ENCODE assay signal across 1 cellular context in the genomic region with DNA sequence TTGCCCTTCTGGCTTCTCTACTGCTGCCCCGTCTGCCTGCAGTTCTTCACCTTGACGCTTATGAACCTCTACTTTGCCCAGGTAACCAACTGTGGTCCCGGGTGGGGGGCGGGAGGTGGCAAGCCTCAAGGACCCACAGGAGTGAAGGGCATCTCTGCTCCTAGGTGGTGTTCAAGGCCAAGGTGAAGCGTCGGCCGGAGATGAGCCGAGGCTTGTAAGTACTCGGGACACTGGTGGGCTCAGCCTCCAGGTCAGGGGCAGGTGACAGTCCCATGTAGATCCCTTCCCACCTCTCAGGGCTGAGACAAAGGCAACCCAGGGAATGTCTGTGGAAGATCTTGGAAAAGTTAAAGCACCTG.
TF ChIP-seq lines count a peak whose summit lies in the region.

No MANE protein-coding gene starts in this region.

TF ChIP-seq in WTC11, 78 proteins besides CTCF, POLR2A, EP300 and RAD21 (continued from another document):
- TF ChIP-seq, protein P1, sequence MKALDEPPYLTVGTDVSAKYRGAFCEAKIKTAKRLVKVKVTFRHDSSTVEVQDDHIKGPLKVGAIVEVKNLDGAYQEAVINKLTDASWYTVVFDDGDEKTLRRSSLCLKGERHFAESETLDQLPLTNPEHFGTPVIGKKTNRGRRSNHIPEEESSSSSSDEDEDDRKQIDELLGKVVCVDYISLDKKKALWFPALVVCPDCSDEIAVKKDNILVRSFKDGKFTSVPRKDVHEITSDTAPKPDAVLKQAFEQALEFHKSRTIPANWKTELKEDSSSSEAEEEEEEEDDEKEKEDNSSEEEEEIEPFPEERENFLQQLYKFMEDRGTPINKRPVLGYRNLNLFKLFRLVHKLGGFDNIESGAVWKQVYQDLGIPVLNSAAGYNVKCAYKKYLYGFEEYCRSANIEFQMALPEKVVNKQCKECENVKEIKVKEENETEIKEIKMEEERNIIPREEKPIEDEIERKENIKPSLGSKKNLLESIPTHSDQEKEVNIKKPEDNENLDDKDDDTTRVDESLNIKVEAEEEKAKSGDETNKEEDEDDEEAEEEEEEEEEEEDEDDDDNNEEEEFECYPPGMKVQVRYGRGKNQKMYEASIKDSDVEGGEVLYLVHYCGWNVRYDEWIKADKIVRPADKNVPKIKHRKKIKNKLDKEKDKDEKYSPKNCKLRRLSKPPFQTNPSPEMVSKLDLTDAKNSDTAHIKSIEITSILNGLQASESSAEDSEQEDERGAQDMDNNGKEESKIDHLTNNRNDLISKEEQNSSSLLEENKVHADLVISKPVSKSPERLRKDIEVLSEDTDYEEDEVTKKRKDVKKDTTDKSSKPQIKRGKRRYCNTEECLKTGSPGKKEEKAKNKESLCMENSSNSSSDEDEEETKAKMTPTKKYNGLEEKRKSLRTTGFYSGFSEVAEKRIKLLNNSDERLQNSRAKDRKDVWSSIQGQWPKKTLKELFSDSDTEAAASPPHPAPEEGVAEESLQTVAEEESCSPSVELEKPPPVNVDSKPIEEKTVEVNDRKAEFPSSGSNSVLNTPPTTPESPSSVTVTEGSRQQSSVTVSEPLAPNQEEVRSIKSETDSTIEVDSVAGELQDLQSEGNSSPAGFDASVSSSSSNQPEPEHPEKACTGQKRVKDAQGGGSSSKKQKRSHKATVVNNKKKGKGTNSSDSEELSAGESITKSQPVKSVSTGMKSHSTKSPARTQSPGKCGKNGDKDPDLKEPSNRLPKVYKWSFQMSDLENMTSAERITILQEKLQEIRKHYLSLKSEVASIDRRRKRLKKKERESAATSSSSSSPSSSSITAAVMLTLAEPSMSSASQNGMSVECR (CRISPR knock-in tag; IDR thresholded peaks at IDR 0.05; ENCODE audit: borderline replicate concordance) = no peak
- TF ChIP-seq ZNF423 (CRISPR knock-in tag; IDR thresholded peaks at IDR 0.05) = no peak
